Comparison of ENCODE assay signal across 9 cellular contexts in genomic region chr11:12677131-12677530, GRCh38. TPM values are rescaled to one million over a fixed set of nuclear protein-coding genes. Genes with fewer than 3 reads are reported as not detected.
A peak's percentile ranks its signal among the peaks of the same experiment; 100 is the strongest.
DNase-seq lines count a peak whose midpoint lies in the region; ATAC-seq, FAIRE-seq and TF ChIP-seq lines count a peak whose summit lies in the region.
"Had no signal": no experiment of that assay in that cellular context is flagged by ENCODE, and none has a peak within 500 bp of the region (broad histone marks: within the 10 kb centered on the region; RNA-seq: fewer than 3 reads in every experiment).

No MANE protein-coding gene starts in this region.

- H3K4me3 Mint-ChIP-seq in osteocyte (ENCODE audit: unreplicated experiment) = peak overlapping the region; percentile 92

- FAIRE-seq in frontal cortex (lab: Jason Lieb, UNC) = no peak

- no peaks in the 10 kb centered on the region for H3K9me3 Mint-ChIP-seq in osteocyte (ENCODE audit: unreplicated experiment)

- H3K36me3 Mint-ChIP-seq in osteocyte (ENCODE audit: unreplicated experiment) = peaks cover 4% of the 10 kb centered on the region

- H3K27ac Mint-ChIP-seq in osteocyte (ENCODE audit: unreplicated experiment) = peak overlapping the region; percentile 97

- peaks cover 61% of the 10 kb centered on the region for H3K4me1 Mint-ChIP-seq in osteocyte (ENCODE audit: unreplicated experiment)

- TF ChIP-seq CTCF in osteocyte (IDR thresholded peaks at IDR 0.05) = no peak

- H3K27ac ChIP-seq in epithelial cell of prostate = peak overlapping the region; percentile 87

- ATAC-seq in HG03025 (IDR thresholded peaks at IDR 0.05; ENCODE audit: low FRiP score, unreplicated experiment) = no peak
- no peak for ATAC-seq in GM21723 (IDR thresholded peaks at IDR 0.05; ENCODE audit: unreplicated experiment)

- H3K27me3 Mint-ChIP-seq in osteocyte (ENCODE audit: unreplicated experiment) = no peaks in the 10 kb centered on the region

- peak; percentile 23 for DNase-seq in DMS 273 treated with DMSO at 0.1 percent for 48 hours (lab: John Stamatoyannopoulos, UW)
- peak; percentile 32 for DNase-seq in NCI-H748 treated with DMSO at 0.1 percent for 48 hours (lab: John Stamatoyannopoulos, UW)
- DNase-seq in epithelial cell of prostate (ENCODE audit: low read depth, low spot score) = no peak
- no peak for DNase-seq in osteocyte (ENCODE audit: extremely low spot score, unreplicated experiment)
- no peak for DNase-seq in frontal cortex (ENCODE audit: low spot score in 2 of 2)
- DNase-seq in NCI-H1436 (lab: John Stamatoyannopoulos, UW) = no peak
- DNase-seq: stimulated activated CD4-positive, alpha-beta T cell treated with anti-CD3 and anti-CD28 coated beads, Interleukin-2, amount 100 ng/mL, for 24 hours had no signal

RNA-seq across cellular contexts. Expression of gene TEAD1, which starts 2.9 kb away (rescaled TPM):
- total RNA-seq in osteocyte (152 and 154 TPM in 2 replicates), frontal cortex (12.2 TPM)

Comparison
In these comparisons a context has a peak if more than half of its experiments do, and no peak if none do; other contexts are left out.
1. DNase-seq: peak in DMS 273 treated with DMSO at 0.1 percent for 48 hours (single experiment) and NCI-H748 treated with DMSO at 0.1 percent for 48 hours (single experiment); none in epithelial cell of prostate (single experiment), osteocyte (single experiment), frontal cortex (0 of 2) and NCI-H1436 (single experiment).
2. RNA of gene TEAD1, which starts 2.9 kb away (total RNA-seq): 152 to 154 TPM in osteocyte; 12.2 TPM in frontal cortex (single experiment); every median in the first group is over 10 times any median in the second.